Comparison of ENCODE assay signal across 1 cellular context in the genomic region with DNA sequence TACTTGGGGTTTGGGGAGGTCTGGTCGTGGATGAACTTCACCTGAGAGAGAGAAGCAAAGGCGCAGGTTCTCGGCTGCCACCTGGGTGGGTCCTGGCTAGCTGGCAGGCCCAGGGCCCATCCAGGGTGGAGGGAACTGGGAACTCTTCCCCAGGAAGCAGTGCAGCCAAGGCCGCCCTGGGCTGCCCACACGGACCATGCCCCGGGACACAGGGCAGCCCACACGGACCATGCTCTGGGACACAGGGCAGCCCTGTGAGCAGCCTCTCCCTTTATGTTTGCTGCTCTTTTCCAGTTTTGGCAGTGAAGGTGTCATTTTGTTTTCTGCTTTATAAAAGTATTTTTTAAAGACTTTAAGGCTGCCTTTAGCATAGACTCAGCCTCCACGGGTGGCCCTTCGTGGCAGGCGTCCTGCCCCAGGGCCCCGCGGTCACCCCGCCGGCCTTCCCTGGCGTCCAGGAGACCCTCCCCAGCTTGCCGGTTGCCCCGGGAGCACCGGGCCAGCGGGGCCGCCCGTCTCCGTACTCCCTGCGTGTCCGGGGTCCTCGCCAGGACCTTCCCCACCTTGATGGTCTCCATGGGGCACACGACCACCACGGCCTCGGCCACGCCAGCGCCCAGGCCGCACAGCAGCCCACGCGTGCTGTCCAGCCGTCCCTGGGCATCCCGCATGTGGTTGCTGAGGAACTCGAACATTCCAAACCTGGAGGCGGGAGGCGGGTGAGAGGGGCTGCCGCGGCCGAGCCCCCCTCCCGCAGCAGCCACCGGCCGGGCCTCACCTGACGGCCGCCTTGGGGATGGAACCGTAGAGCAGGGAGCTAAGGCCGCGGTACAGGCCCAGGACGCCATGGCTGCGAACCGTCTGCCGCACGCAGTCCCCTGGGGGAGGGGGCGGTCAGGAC.
A peak's percentile ranks its signal among the peaks of the same experiment; 100 is the strongest.
TF ChIP-seq lines count a peak whose summit lies in the region.

No MANE protein-coding gene starts in this region.

TF ChIP-seq in HEK293, 187 proteins besides CTCF, POLR2A, EP300 and RAD21 (continued from another document):
- TF ChIP-seq, protein P1, sequence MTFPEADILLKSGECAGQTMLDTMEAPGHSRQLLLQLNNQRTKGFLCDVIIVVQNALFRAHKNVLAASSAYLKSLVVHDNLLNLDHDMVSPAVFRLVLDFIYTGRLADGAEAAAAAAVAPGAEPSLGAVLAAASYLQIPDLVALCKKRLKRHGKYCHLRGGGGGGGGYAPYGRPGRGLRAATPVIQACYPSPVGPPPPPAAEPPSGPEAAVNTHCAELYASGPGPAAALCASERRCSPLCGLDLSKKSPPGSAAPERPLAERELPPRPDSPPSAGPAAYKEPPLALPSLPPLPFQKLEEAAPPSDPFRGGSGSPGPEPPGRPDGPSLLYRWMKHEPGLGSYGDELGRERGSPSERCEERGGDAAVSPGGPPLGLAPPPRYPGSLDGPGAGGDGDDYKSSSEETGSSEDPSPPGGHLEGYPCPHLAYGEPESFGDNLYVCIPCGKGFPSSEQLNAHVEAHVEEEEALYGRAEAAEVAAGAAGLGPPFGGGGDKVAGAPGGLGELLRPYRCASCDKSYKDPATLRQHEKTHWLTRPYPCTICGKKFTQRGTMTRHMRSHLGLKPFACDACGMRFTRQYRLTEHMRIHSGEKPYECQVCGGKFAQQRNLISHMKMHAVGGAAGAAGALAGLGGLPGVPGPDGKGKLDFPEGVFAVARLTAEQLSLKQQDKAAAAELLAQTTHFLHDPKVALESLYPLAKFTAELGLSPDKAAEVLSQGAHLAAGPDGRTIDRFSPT (tag by site-specific recombination; IDR thresholded peaks at IDR 0.05) = no peak
- 0 out of 2 replicates have a peak, but pooled peaks have one; percentile 7 for TF ChIP-seq OVOL3 (tag by site-specific recombination; IDR thresholded peaks at IDR 0.05)
- TF ChIP-seq ZNF138 (tag by site-specific recombination; IDR thresholded peaks at IDR 0.05; ENCODE audit: borderline replicate concordance) = no peak
- TF ChIP-seq, protein P2, sequence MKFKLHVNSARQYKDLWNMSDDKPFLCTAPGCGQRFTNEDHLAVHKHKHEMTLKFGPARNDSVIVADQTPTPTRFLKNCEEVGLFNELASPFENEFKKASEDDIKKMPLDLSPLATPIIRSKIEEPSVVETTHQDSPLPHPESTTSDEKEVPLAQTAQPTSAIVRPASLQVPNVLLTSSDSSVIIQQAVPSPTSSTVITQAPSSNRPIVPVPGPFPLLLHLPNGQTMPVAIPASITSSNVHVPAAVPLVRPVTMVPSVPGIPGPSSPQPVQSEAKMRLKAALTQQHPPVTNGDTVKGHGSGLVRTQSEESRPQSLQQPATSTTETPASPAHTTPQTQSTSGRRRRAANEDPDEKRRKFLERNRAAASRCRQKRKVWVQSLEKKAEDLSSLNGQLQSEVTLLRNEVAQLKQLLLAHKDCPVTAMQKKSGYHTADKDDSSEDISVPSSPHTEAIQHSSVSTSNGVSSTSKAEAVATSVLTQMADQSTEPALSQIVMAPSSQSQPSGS (tag by site-specific recombination; IDR thresholded peaks at IDR 0.05; ENCODE audit: low read depth) = no peak
- TF ChIP-seq ZNF501 (tag by site-specific recombination; IDR thresholded peaks at IDR 0.05) = no peak
- TF ChIP-seq, protein P3, sequence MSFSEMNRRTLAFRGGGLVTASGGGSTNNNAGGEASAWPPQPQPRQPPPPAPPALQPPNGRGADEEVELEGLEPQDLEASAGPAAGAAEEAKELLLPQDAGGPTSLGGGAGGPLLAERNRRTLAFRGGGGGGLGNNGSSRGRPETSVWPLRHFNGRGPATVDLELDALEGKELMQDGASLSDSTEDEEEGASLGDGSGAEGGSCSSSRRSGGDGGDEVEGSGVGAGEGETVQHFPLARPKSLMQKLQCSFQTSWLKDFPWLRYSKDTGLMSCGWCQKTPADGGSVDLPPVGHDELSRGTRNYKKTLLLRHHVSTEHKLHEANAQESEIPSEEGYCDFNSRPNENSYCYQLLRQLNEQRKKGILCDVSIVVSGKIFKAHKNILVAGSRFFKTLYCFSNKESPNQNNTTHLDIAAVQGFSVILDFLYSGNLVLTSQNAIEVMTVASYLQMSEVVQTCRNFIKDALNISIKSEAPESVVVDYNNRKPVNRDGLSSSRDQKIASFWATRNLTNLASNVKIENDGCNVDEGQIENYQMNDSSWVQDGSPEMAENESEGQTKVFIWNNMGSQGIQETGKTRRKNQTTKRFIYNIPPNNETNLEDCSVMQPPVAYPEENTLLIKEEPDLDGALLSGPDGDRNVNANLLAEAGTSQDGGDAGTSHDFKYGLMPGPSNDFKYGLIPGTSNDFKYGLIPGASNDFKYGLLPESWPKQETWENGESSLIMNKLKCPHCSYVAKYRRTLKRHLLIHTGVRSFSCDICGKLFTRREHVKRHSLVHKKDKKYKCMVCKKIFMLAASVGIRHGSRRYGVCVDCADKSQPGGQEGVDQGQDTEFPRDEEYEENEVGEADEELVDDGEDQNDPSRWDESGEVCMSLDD (tag by site-specific recombination; IDR thresholded peaks at IDR 0.05) = 0 out of 2 replicates have a peak, but pooled peaks have one; percentile 14
- no peak for TF ChIP-seq TCF7L2 (IDR thresholded peaks at IDR 0.05; ENCODE audit: borderline replicate concordance, low read depth, low read length)
- no peak for TF ChIP-seq ZNF133 (tag by site-specific recombination; IDR thresholded peaks at IDR 0.05)
- TF ChIP-seq GLI2 (tag by site-specific recombination; IDR thresholded peaks at IDR 0.05; ENCODE audit: borderline replicate concordance, low read depth) = no peak
- TF ChIP-seq ZNF433 (tag by site-specific recombination; IDR thresholded peaks at IDR 0.05; ENCODE audit: low read depth) = no peak
- no peak for TF ChIP-seq ZSCAN16 (tag by site-specific recombination; IDR thresholded peaks at IDR 0.05)
- no peak for TF ChIP-seq SP3 (tag by site-specific recombination; IDR thresholded peaks at IDR 0.05)
- no peak for TF ChIP-seq GLIS2 (tag by site-specific recombination; IDR thresholded peaks at IDR 0.05)
- TF ChIP-seq, protein P4, sequence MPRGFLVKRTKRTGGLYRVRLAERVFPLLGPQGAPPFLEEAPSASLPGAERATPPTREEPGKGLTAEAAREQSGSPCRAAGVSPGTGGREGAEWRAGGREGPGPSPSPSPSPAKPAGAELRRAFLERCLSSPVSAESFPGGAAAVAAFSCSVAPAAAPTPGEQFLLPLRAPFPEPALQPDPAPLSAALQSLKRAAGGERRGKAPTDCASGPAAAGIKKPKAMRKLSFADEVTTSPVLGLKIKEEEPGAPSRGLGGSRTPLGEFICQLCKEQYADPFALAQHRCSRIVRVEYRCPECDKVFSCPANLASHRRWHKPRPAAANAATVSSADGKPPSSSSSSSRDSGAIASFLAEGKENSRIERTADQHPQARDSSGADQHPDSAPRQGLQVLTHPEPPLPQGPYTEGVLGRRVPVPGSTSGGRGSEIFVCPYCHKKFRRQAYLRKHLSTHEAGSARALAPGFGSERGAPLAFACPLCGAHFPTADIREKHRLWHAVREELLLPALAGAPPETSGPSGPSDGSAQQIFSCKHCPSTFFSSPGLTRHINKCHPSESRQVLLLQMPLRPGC (tag by site-specific recombination; IDR thresholded peaks at IDR 0.05) = 0 out of 2 replicates have a peak, but pooled peaks have one; percentile 6
- TF ChIP-seq ZNF132 (tag by site-specific recombination; IDR thresholded peaks at IDR 0.05; ENCODE audit: borderline replicate concordance) = no peak
- no peak for TF ChIP-seq ZNF529 (tag by site-specific recombination; IDR thresholded peaks at IDR 0.05; ENCODE audit: insufficient replicate concordance)
- TF ChIP-seq YY2 (tag by site-specific recombination; IDR thresholded peaks at IDR 0.05) = peak; percentile 42; the same call in 1 of the 2 replicates
- TF ChIP-seq MEIS1 (CRISPR knock-in tag; IDR thresholded peaks at IDR 0.05; ENCODE audit: borderline replicate concordance) = no peak
- TF ChIP-seq ZNF654 (tag by site-specific recombination; IDR thresholded peaks at IDR 0.05; ENCODE audit: low read depth) = no peak
- TF ChIP-seq GFI1B (tag by site-specific recombination; IDR thresholded peaks at IDR 0.05) = no peak
- TF ChIP-seq, protein P5, sequence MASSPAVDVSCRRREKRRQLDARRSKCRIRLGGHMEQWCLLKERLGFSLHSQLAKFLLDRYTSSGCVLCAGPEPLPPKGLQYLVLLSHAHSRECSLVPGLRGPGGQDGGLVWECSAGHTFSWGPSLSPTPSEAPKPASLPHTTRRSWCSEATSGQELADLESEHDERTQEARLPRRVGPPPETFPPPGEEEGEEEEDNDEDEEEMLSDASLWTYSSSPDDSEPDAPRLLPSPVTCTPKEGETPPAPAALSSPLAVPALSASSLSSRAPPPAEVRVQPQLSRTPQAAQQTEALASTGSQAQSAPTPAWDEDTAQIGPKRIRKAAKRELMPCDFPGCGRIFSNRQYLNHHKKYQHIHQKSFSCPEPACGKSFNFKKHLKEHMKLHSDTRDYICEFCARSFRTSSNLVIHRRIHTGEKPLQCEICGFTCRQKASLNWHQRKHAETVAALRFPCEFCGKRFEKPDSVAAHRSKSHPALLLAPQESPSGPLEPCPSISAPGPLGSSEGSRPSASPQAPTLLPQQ (tag by site-specific recombination; IDR thresholded peaks at IDR 0.05) = no peak
- TF ChIP-seq ZNF121 (tag by site-specific recombination; IDR thresholded peaks at IDR 0.05) = no peak
- TF ChIP-seq, protein P6, sequence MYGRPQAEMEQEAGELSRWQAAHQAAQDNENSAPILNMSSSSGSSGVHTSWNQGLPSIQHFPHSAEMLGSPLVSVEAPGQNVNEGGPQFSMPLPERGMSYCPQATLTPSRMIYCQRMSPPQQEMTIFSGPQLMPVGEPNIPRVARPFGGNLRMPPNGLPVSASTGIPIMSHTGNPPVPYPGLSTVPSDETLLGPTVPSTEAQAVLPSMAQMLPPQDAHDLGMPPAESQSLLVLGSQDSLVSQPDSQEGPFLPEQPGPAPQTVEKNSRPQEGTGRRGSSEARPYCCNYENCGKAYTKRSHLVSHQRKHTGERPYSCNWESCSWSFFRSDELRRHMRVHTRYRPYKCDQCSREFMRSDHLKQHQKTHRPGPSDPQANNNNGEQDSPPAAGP (tag by site-specific recombination; IDR thresholded peaks at IDR 0.05) = no peak
- no peak for TF ChIP-seq ZNF292 (tag by site-specific recombination; IDR thresholded peaks at IDR 0.05; ENCODE audit: borderline replicate concordance, low read depth)
- TF ChIP-seq, protein P7, sequence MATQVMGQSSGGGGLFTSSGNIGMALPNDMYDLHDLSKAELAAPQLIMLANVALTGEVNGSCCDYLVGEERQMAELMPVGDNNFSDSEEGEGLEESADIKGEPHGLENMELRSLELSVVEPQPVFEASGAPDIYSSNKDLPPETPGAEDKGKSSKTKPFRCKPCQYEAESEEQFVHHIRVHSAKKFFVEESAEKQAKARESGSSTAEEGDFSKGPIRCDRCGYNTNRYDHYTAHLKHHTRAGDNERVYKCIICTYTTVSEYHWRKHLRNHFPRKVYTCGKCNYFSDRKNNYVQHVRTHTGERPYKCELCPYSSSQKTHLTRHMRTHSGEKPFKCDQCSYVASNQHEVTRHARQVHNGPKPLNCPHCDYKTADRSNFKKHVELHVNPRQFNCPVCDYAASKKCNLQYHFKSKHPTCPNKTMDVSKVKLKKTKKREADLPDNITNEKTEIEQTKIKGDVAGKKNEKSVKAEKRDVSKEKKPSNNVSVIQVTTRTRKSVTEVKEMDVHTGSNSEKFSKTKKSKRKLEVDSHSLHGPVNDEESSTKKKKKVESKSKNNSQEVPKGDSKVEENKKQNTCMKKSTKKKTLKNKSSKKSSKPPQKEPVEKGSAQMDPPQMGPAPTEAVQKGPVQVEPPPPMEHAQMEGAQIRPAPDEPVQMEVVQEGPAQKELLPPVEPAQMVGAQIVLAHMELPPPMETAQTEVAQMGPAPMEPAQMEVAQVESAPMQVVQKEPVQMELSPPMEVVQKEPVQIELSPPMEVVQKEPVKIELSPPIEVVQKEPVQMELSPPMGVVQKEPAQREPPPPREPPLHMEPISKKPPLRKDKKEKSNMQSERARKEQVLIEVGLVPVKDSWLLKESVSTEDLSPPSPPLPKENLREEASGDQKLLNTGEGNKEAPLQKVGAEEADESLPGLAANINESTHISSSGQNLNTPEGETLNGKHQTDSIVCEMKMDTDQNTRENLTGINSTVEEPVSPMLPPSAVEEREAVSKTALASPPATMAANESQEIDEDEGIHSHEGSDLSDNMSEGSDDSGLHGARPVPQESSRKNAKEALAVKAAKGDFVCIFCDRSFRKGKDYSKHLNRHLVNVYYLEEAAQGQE (tag by site-specific recombination; IDR thresholded peaks at IDR 0.05) = no peak
- TF ChIP-seq ZNF10 (tag by site-specific recombination; IDR thresholded peaks at IDR 0.05) = no peak
- TF ChIP-seq ZNF16 (tag by site-specific recombination; IDR thresholded peaks at IDR 0.05; ENCODE audit: low read depth) = no peak
- peak; percentile 43 for TF ChIP-seq ZBTB7A (tag by site-specific recombination; IDR thresholded peaks at IDR 0.05; ENCODE audit: low read depth)
- no peak for TF ChIP-seq ZNF530 (tag by site-specific recombination; IDR thresholded peaks at IDR 0.05; ENCODE audit: low read depth)
- TF ChIP-seq ZNF184 (tag by site-specific recombination; IDR thresholded peaks at IDR 0.05) = no peak
- peak; percentile 75 for TF ChIP-seq ZNF335 (tag by site-specific recombination; conservative IDR thresholded peaks at IDR 0.05)
